Comparison of ENCODE assay signal across 8 cellular contexts in genomic region chr6:3226422-3227362, GRCh38. TPM values are rescaled to one million over a fixed set of nuclear protein-coding genes. Genes with fewer than 3 reads are reported as not detected.
DNase-seq lines count a peak whose midpoint lies in the region; ATAC-seq, FAIRE-seq and TF ChIP-seq lines count a peak whose summit lies in the region.

No MANE protein-coding gene starts in this region.

- no peak for TF ChIP-seq CTCF in astrocyte (IDR thresholded peaks at IDR 0.05; ENCODE audit: insufficient read depth, low read depth, low read length)

- no peaks in the 10 kb centered on the region for H3K9me3 ChIP-seq in astrocyte (ENCODE audit: insufficient read depth, low read depth, low read length)

- H3K9me3 Mint-ChIP-seq in astrocyte (ENCODE audit: unreplicated experiment) (peaks cover 3% of the 10 kb centered on the region), immature natural killer cell (peaks cover 0 to 5% (median under 1%) of the 10 kb centered on the region in 6 donors)
- H3K9me3 Mint-ChIP-seq in stimulated activated effector memory CD8-positive, alpha-beta T cell treated with anti-CD3 and anti-CD28 coated beads, Interleukin-12 subunit alpha, Interleukin-12 subunit beta, amount 100 ng/mL, for 72 hours = peaks cover 6% of the 10 kb centered on the region

- H3K27me3 Mint-ChIP-seq in astrocyte (ENCODE audit: low read depth, unreplicated experiment) (peaks cover 6% of the 10 kb centered on the region), immature natural killer cell (ENCODE audit: low read depth in 3 of 3) (peaks cover 36 to 52% (median 40%) of the 10 kb centered on the region in 3 donors)

- H3K4me1 ChIP-seq in astrocyte (ENCODE audit: insufficient read depth, low read length) = peaks cover 32% of the 10 kb centered on the region

- peak overlapping the region; percentile 72 for H2AFZ ChIP-seq in astrocyte (ENCODE audit: low read depth, low read length)

- DNase-seq in SIG-M5 treated with dmso at 0.1 percent for 504 hours (lab: John Stamatoyannopoulos, UW; ENCODE audit: unreplicated experiment) = peak; percentile 14
- DNase-seq in SIG-M5 (lab: John Stamatoyannopoulos, UW) = no peak
- peak; percentile 10 for DNase-seq in NCI-H2171 (lab: John Stamatoyannopoulos, UW)
- DNase-seq in astrocyte (ENCODE audit: low read depth) = peak; percentile 57
- no peak for DNase-seq in immature natural killer cell
- peak in 1 of 2 donors; percentile 63 for DNase-seq in stimulated activated effector memory CD8-positive, alpha-beta T cell treated with anti-CD3 and anti-CD28 coated beads, Interleukin-12 subunit alpha, Interleukin-12 subunit beta, amount 100 ng/mL, for 72 hours (ENCODE audit: low spot score in 2 of 2)

- peak overlapping the region; percentile 60 for H3K4me3 ChIP-seq in astrocyte (ENCODE audit: insufficient read depth, low read depth, low read length)

- peak overlapping the region; percentile 84 for H3K4me2 ChIP-seq in astrocyte (ENCODE audit: low read length)

- H3K27me3 ChIP-seq in astrocyte (ENCODE audit: insufficient read depth, low read length) = peaks cover 50% of the 10 kb centered on the region

- H3K79me2 ChIP-seq in astrocyte (ENCODE audit: insufficient read depth, low read length) = peaks cover 10% of the 10 kb centered on the region

- H3K27ac Mint-ChIP-seq in astrocyte (ENCODE audit: unreplicated experiment) = peak overlapping the region; percentile 75
- peak overlapping the region in 1 of 6 donors; percentile 62 for H3K27ac Mint-ChIP-seq in immature natural killer cell
- H3K27ac Mint-ChIP-seq in stimulated activated effector memory CD8-positive, alpha-beta T cell treated with anti-CD3 and anti-CD28 coated beads, Interleukin-12 subunit alpha, Interleukin-12 subunit beta, amount 100 ng/mL, for 72 hours = no peak overlapping the region

- H3K4me1 Mint-ChIP-seq in astrocyte (ENCODE audit: low read depth, unreplicated experiment) = peaks cover 23% of the 10 kb centered on the region
- H3K4me1 Mint-ChIP-seq in immature natural killer cell = peaks cover 33 to 42% of the 10 kb centered on the region in 2 donors
- peaks cover 44% of the 10 kb centered on the region for H3K4me1 Mint-ChIP-seq in stimulated activated effector memory CD8-positive, alpha-beta T cell treated with anti-CD3 and anti-CD28 coated beads, Interleukin-12 subunit alpha, Interleukin-12 subunit beta, amount 100 ng/mL, for 72 hours

- H3K4me3 Mint-ChIP-seq in astrocyte (ENCODE audit: unreplicated experiment) (peak overlapping the region; percentile 93), immature natural killer cell (peak overlapping the region; percentile 34 to 67 (median 43))
- peak overlapping the region; percentile 71 for H3K4me3 Mint-ChIP-seq in stimulated activated effector memory CD8-positive, alpha-beta T cell treated with anti-CD3 and anti-CD28 coated beads, Interleukin-12 subunit alpha, Interleukin-12 subunit beta, amount 100 ng/mL, for 72 hours

- H3K36me3 Mint-ChIP-seq in astrocyte (ENCODE audit: low read depth, unreplicated experiment) (peaks cover 13% of the 10 kb centered on the region), immature natural killer cell (peaks cover 0 to 5% (median 0%) of the 10 kb centered on the region in 3 donors)
- peaks cover 9% of the 10 kb centered on the region for H3K36me3 Mint-ChIP-seq in stimulated activated effector memory CD8-positive, alpha-beta T cell treated with anti-CD3 and anti-CD28 coated beads, Interleukin-12 subunit alpha, Interleukin-12 subunit beta, amount 100 ng/mL, for 72 hours

- H4K20me1 ChIP-seq in astrocyte (ENCODE audit: insufficient read depth, low read length) = peaks cover 11% of the 10 kb centered on the region

- H3K27ac ChIP-seq in astrocyte (ENCODE audit: low read depth, low read length) = no peak overlapping the region

- FAIRE-seq in astrocyte (lab: Jason Lieb, UNC) = no peak

- peak overlapping the region; percentile 72 for H3K9ac ChIP-seq in astrocyte (ENCODE audit: low read length)

- no peaks in the 10 kb centered on the region for H3K36me3 ChIP-seq in astrocyte (ENCODE audit: insufficient read depth, low read length)

- peak; percentile 31 for ATAC-seq in stimulated activated effector memory CD8-positive, alpha-beta T cell treated with anti-CD3 and anti-CD28 coated beads, Interleukin-12 subunit alpha, Interleukin-12 subunit beta, amount 100 ng/mL, for 72 hours
- ATAC-seq in HG02623 (IDR thresholded peaks at IDR 0.05; ENCODE audit: unreplicated experiment) (no peak), GM18861 (IDR thresholded peaks at IDR 0.05; ENCODE audit: unreplicated experiment) (no peak)

RNA-seq across cellular contexts. Expression of gene TUBB2B, which starts 0.8 kb away (rescaled TPM):
- total RNA-seq in astrocyte = 124 and 144 TPM in 2 replicates
- under 1 TPM in 1 of 3 donors, not detected in 2; 0.11 TPM for polyA plus RNA-seq in immature natural killer cell

RNA-seq across cellular contexts. Expression of gene PSMG4, which starts 32.1 kb away (rescaled TPM):
- 22.2 and 23.4 TPM in 2 replicates for total RNA-seq in astrocyte
- polyA plus RNA-seq in immature natural killer cell = 10 to 100 TPM; 28.6 to 45.7 (median 29.6) TPM

Comparison
In these comparisons a context has a peak if more than half of its experiments do, and no peak if none do; other contexts are left out.
1. DNase-seq: peak in SIG-M5 treated with dmso at 0.1 percent for 504 hours (single experiment), NCI-H2171 (single experiment) and astrocyte (single experiment); none in SIG-M5 (single experiment) and immature natural killer cell (0 of 3).
2. H3K4me3 Mint-ChIP-seq: peak in every context shown above with its lines; median percentile 93 in astrocyte; 71 in stimulated activated effector memory CD8-positive, alpha-beta T cell treated with anti-CD3 and anti-CD28 coated beads, Interleukin-12 subunit alpha, Interleukin-12 subunit beta, amount 100 ng/mL, for 72 hours; 43 in immature natural killer cell.